8 cellular contexts compared by ENCODE assay signal in genomic region chr12:79691299-79692248, GRCh38. TPM values are rescaled to one million over a fixed set of nuclear protein-coding genes. Genes with fewer than 3 reads are reported as not detected.
DNase-seq lines count a peak whose midpoint lies in the region; ATAC-seq and TF ChIP-seq lines count a peak whose summit lies in the region.

No MANE protein-coding gene starts in this region.

- H3K9me2 ChIP-seq in SK-N-SH = no peaks in the 10 kb centered on the region

- H3K9me3 ChIP-seq in H9 (ENCODE audit: control insufficient read depth, low read depth, low read length) (no peaks in the 10 kb centered on the region), SK-N-SH (no peaks in the 10 kb centered on the region), esophagus muscularis mucosa (no peaks in the 10 kb centered on the region)

- H3K56ac ChIP-seq in H9 (ENCODE audit: insufficient read length, low read depth, low read length) = no peak overlapping the region

- peak overlapping the region; percentile 78 for H3K18ac ChIP-seq in H9 (ENCODE audit: insufficient read length, low read depth, low read length)

- peaks cover 28% of the 10 kb centered on the region; the same call in 1 of the 2 replicates for H3K79me2 ChIP-seq in H9 (ENCODE audit: insufficient read depth, low read length)
- H3K79me2 ChIP-seq in SK-N-SH (ENCODE audit: insufficient read depth) = peaks cover 19% of the 10 kb centered on the region

- peak overlapping the region; percentile 74 to 98 for H3K4me3 Mint-ChIP-seq in H9
- H3K4me3 Mint-ChIP-seq in natural killer cell = peak overlapping the region; percentile 93

- H3K27me3 ChIP-seq in H9 (ENCODE audit: insufficient read depth, low read length) = no peaks in the 10 kb centered on the region
- no peaks in the 10 kb centered on the region; the same call in 1 of the 2 replicates for H3K27me3 ChIP-seq in SK-N-SH (ENCODE audit: insufficient read depth)
- no peaks in the 10 kb centered on the region for H3K27me3 ChIP-seq in esophagus muscularis mucosa

- no CpG with 5 or more reads among the region's 27 CpGs for WGBS in H9 (ENCODE audit: extremely low coverage, insufficient read length, low lambda C conversion rate)
- 4% methylated on average over 22 of the region's 27 CpGs for WGBS in SK-N-SH (ENCODE audit: low lambda C conversion rate)
- WGBS in esophagus muscularis mucosa = 6% methylated on average over 27 of the region's 27 CpGs

- H3K4me3 ChIP-seq in AG10803 (ENCODE audit: low read length) (peak overlapping the region; percentile 90), SK-N-SH (ENCODE audit: low read depth in 2 of 2, low read length in 1 of 2) (peak overlapping the region; percentile 38 to 71), esophagus muscularis mucosa (peak overlapping the region; percentile 77 to 97 (median 85))

- TF ChIP-seq POLR2A in esophagus muscularis mucosa (IDR thresholded peaks at IDR 0.05; ENCODE audit: low read depth) = no peak

- H3K79me1 ChIP-seq in H9 (ENCODE audit: insufficient read depth, low read depth, low read length, poor library complexity, severe bottlenecking) = no peaks in the 10 kb centered on the region

- TF ChIP-seq EP300 in SK-N-SH (IDR thresholded peaks at IDR 0.05; ENCODE audit: borderline replicate concordance in 1 of 2, low read depth in 1 of 2, low read length in 1 of 2) = no peak
- TF ChIP-seq EP300 in esophagus muscularis mucosa (IDR thresholded peaks at IDR 0.05) = no peak

- peak overlapping the region; percentile 94 to 99 (median 96) for H3K27ac Mint-ChIP-seq in H9
- H3K27ac Mint-ChIP-seq in natural killer cell = peak overlapping the region; percentile 56 to 57

- TF ChIP-seq RAD21 in SK-N-SH (IDR thresholded peaks at IDR 0.05; ENCODE audit: low read length) = no peak

- no peak overlapping the region for H2AK5ac ChIP-seq in H9 (ENCODE audit: insufficient read length, low read length)

- no peak overlapping the region for H2BK20ac ChIP-seq in H9 (ENCODE audit: low read depth, low read length, poor library complexity, severe bottlenecking)

- H3K4ac ChIP-seq in H9 (ENCODE audit: low read depth, low read length) = no peak overlapping the region

- no peak overlapping the region for H2BK120ac ChIP-seq in H9 (ENCODE audit: low read depth, low read length, poor library complexity, severe bottlenecking)

- H4K8ac ChIP-seq in H9 (replicated peaks; ENCODE audit: insufficient read length, low read depth, low read length) = no peak overlapping the region

- CTCF ChIA-PET in SK-N-SH (lab: Yijun Ruan, JAX) = interaction anchor here (0.7 to 1.8 kb wide), 3 partner anchors 47 to 144 kb away, joined by 3 to 4 read pairs (median 3); no protein-coding TSS in a partner anchor

- no peak overlapping the region for H2AFZ ChIP-seq in H9 (ENCODE audit: low read length)
- peak overlapping the region; percentile 95 for H2AFZ ChIP-seq in SK-N-SH (ENCODE audit: low read depth)

- no peak overlapping the region for H2BK5ac ChIP-seq in H9 (ENCODE audit: insufficient read length, low read length)

- peaks cover 19% of the 10 kb centered on the region for H3K23me2 ChIP-seq in H9 (ENCODE audit: insufficient read length, low read depth, low read length, poor library complexity, severe bottlenecking)

- H4K5ac ChIP-seq in H9 (ENCODE audit: insufficient read length, low read depth, low read length) = no peak overlapping the region

- no peak overlapping the region for H4K91ac ChIP-seq in H9 (ENCODE audit: insufficient read length, low read depth, low read length)

- peaks cover 8% of the 10 kb centered on the region for H3F3A ChIP-seq in SK-N-SH (replicated peaks; ENCODE audit: insufficient read depth)

- H3K27ac ChIP-seq in H9 (ENCODE audit: insufficient read length, low read depth, low read length) = peak overlapping the region; percentile 50
- peak overlapping the region in 1 of 2 experiments; percentile 77; a peak in 2 of 4 replicates for H3K27ac ChIP-seq in SK-N-SH (ENCODE audit: low read depth in 2 of 2, low read length in 1 of 2)
- H3K27ac ChIP-seq in esophagus muscularis mucosa (replicated peaks in 1 of 4) = peak overlapping the region; percentile 85 to 94 (median 93)

- no peak overlapping the region for H3K23ac ChIP-seq in H9 (ENCODE audit: insufficient read length, low read depth, low read length)

- no peak overlapping the region for H2BK15ac ChIP-seq in H9 (ENCODE audit: low read depth, low read length)

- H3K27me3 Mint-ChIP-seq in H9 (ENCODE audit: low read depth) (no peaks in the 10 kb centered on the region), natural killer cell (ENCODE audit: low read depth in 2 of 2) (peaks cover 31 to 45% of the 10 kb centered on the region in 2 donors)

- POLR2A ChIA-PET in SK-N-SH (lab: Yijun Ruan, JAX) = no interaction called here

- H3K36me3 Mint-ChIP-seq in H9 (ENCODE audit: insufficient read depth in 1 of 3, low read depth in 3 of 3) = peaks cover 19 to 27% (median 22%) of the 10 kb centered on the region in 3 experiments
- H3K36me3 Mint-ChIP-seq in natural killer cell = no peaks in the 10 kb centered on the region

- ATAC-seq in natural killer cell = no peak

- peak overlapping the region; percentile 64 for H3K9ac ChIP-seq in H9 (ENCODE audit: extremely low read depth, insufficient read length, low read length)
- H3K9ac ChIP-seq in SK-N-SH = peak overlapping the region; percentile 44; the same call in 1 of the 2 replicates

- H3K4me1 Mint-ChIP-seq in H9 (peaks cover 31 to 36% of the 10 kb centered on the region in 2 experiments), natural killer cell (peaks cover 17 to 20% of the 10 kb centered on the region in 2 donors)

- H3K4me2 ChIP-seq in H9 (ENCODE audit: insufficient read depth, insufficient read length, low read length) = peak overlapping the region; percentile 97
- H3K4me2 ChIP-seq in SK-N-SH = peak overlapping the region; percentile 76

- no peak overlapping the region for H2BK12ac ChIP-seq in H9 (ENCODE audit: insufficient read length, low read depth, low read length)

- DNase-seq in AG10803 (ENCODE audit: low read depth) (peak; percentile 89), H9 (no peak), SK-N-SH (peak; percentile 15), esophagus muscularis mucosa (ENCODE audit: extremely low spot score) (no peak), natural killer cell (no peak), COLO668 (lab: John Stamatoyannopoulos, UW; ENCODE audit: unreplicated experiment) (no peak), putamen (ENCODE audit: low spot score) (no peak)
- no peak for DNase-seq in activated effector memory CD4-positive, alpha-beta T cell treated with Interleukin-2 at 50 U/mL for 16 hours

- H3K9me3 Mint-ChIP-seq in H9 (peaks cover 0 to 3% of the 10 kb centered on the region in 2 experiments; a peak in 2 of 5 replicates), natural killer cell (peaks cover 0 to 3% of the 10 kb centered on the region in 2 donors)

- no peak overlapping the region for H3T11ph ChIP-seq in H9 (ENCODE audit: low read length)

- intact Hi-C loops in esophagus muscularis mucosa (cut with DNase I) = loop anchor here (5.0 kb wide), 1 partner anchor 241 kb away; no protein-coding TSS in a partner anchor
- intact Hi-C loops in natural killer cell (cut with micrococcal nuclease) = no loop called here

- H3K4me1 ChIP-seq in H9 (ENCODE audit: insufficient read depth, low read length) = peaks cover 3% of the 10 kb centered on the region; the same call in 1 of the 2 replicates
- H3K4me1 ChIP-seq in SK-N-SH (ENCODE audit: control insufficient read depth in 1 of 2, insufficient read depth in 2 of 2, low read depth in 1 of 2, low read length in 1 of 2) = peaks cover 4 to 5% of the 10 kb centered on the region in 2 experiments; a peak in 2 of 4 replicates
- peaks cover 0 to 35% (median 25%) of the 10 kb centered on the region in 4 donors for H3K4me1 ChIP-seq in esophagus muscularis mucosa

- no peak for TF ChIP-seq CTCF in AG10803 (conservative IDR thresholded peaks at IDR 0.05; ENCODE audit: low read length)
- TF ChIP-seq CTCF in H9 (conservative IDR thresholded peaks at IDR 0.05) = no peak
- no peak for TF ChIP-seq CTCF in SK-N-SH (IDR thresholded peaks at IDR 0.05)
- no peak for TF ChIP-seq CTCF in esophagus muscularis mucosa (IDR thresholded peaks at IDR 0.05)
- TF ChIP-seq CTCF in natural killer cell (IDR thresholded peaks at IDR 0.05) = no peak

- H4K20me1 ChIP-seq in H9 (ENCODE audit: control insufficient read depth, insufficient read depth, insufficient read length) (no peaks in the 10 kb centered on the region), SK-N-SH (ENCODE audit: insufficient read depth) (no peaks in the 10 kb centered on the region)

- H3K36me3 ChIP-seq in SK-N-SH (replicated peaks in 1 of 2; ENCODE audit: control insufficient read depth in 1 of 2, insufficient read depth in 2 of 2, low read length in 1 of 2) (no peaks in the 10 kb centered on the region), esophagus muscularis mucosa (no peaks in the 10 kb centered on the region)

- H3K14ac ChIP-seq in H9 (ENCODE audit: insufficient read depth, low read length) = no peak overlapping the region; the same call in 1 of the 2 replicates

TF ChIP-seq in SK-N-SH, 30 proteins besides CTCF, POLR2A, EP300 and RAD21 (continues in another document):
- TF ChIP-seq NRF1 (IDR thresholded peaks at IDR 0.05; ENCODE audit: low read depth, low read length) (no peak), IRF3 (IDR thresholded peaks at IDR 0.05; ENCODE audit: low read depth, low read length) (no peak), EZH2phosphoT487 (IDR thresholded peaks at IDR 0.05; ENCODE audit: borderline replicate concordance, low read depth) (no peak), MAX (IDR thresholded peaks at IDR 0.05; ENCODE audit: low read depth) (peak; percentile 55), MEF2A (IDR thresholded peaks at IDR 0.05; ENCODE audit: borderline replicate concordance, low read depth) (no peak), JUND (IDR thresholded peaks at IDR 0.05) (no peak), TCF12 (IDR thresholded peaks at IDR 0.05) (no peak)

RNA-seq across cellular contexts. Expression of gene PAWR, which starts 0.8 kb away (rescaled TPM):
- 176 and 190 TPM in 2 replicates for total RNA-seq in H9 (2021)
- polyA plus RNA-seq in SK-N-SH (2012; rRNA removed) = 0.91 and 1.8 TPM in 2 replicates
- 0.79 and 0.80 TPM in 2 replicates for polyA plus RNA-seq in SK-N-SH (2012; cell fraction: cytosol; rRNA removed)
- 1.5 and 3.0 TPM in 2 replicates for polyA plus RNA-seq in SK-N-SH (2012; cell fraction: nucleus; rRNA removed)
- total RNA-seq in esophagus muscularis mucosa = 100 to 1,000 TPM in 2 of 4 donors, 10 to 100 TPM in 2; 63.1 to 127 (median 97.9) TPM
- total RNA-seq in natural killer cell = 1 to 10 TPM; 3.2 to 8.1 (median 5.3) TPM

Comparison
In these comparisons a context has a peak if more than half of its experiments do, and no peak if none do; other contexts are left out.
1. DNase-seq: peak in AG10803 (single experiment) and SK-N-SH (single experiment); none in H9 (single experiment), esophagus muscularis mucosa (single experiment), natural killer cell (single experiment), activated effector memory CD4-positive, alpha-beta T cell treated with Interleukin-2 at 50 U/mL for 16 hours (single experiment), COLO668 (single experiment) and putamen (single experiment).
2. RNA of gene PAWR, which starts 0.8 kb away (total RNA-seq): 176 to 190 TPM in H9 and 63.1 to 127 TPM in esophagus muscularis mucosa; 3.2 to 8.1 TPM in natural killer cell; every median in the first group is over 4 times any median in the second.
3. Peak in every context shown above with its lines, with median percentiles within 50 percentile points of each other: H3K4me3 ChIP-seq.